In the genomic region with DNA sequence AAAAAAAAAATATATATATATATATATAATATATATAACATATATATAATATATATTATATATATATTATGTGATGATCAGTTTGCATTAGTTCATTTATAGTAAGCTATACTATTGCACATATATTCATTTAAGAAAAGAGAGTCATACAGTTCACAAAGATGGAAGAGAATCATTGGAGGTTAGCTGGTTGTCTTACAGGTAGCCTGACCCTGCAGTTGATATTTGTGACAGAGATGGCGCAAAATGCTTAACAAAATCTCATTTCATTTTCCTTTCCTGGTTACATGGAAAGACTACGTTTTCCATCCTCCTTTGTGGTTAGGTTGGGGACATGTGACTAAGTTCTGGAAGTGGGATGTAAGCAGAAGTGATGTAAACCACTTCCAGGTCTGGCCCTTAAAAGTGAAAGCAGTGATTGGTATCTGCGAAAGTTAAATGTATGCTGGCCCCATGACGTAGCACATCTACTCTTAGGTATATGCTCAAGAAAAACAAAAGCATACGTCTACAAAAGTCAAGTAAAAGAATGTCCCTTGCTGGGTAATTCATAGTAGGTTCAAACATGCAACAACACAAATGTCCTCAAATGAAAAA, we compare ENCODE assay signal across 17 cellular contexts. TPM values are rescaled to one million over a fixed set of nuclear protein-coding genes. Genes with fewer than 3 reads are reported as not detected.
DNase-seq lines count a peak whose midpoint lies in the region; ATAC-seq, FAIRE-seq and TF ChIP-seq lines count a peak whose summit lies in the region.
"Had no signal": no experiment of that assay in that cellular context is flagged by ENCODE, and none has a peak within 500 bp of the region (broad histone marks: within the 10 kb centered on the region; RNA-seq: fewer than 3 reads in every experiment).

No MANE protein-coding gene starts in this region.

- H2BK12ac ChIP-seq in H1 (ENCODE audit: low read depth, low read length), result no peak overlapping the region

- TF ChIP-seq POLR2A in H1 (IDR thresholded peaks at IDR 0.05; ENCODE audit: control extremely low read depth in 1 of 2, low read depth in 2 of 2, low read length in 2 of 2) (no peak), esophagus squamous epithelium (IDR thresholded peaks at IDR 0.05) (no peak)

- TF ChIP-seq EP300 in H1 (IDR thresholded peaks at IDR 0.05; ENCODE audit: borderline replicate concordance in 1 of 2, low read depth in 2 of 2, low read length in 2 of 2), result no peak

- peak overlapping the region; percentile 38 for H3K4ac ChIP-seq in H1 (replicated peaks; ENCODE audit: insufficient read length, low read depth, low read length)

- no peak overlapping the region for H4K8ac ChIP-seq in H1 (ENCODE audit: extremely low read depth, insufficient read depth, low read length)

- H4K91ac ChIP-seq in H1 (replicated peaks; ENCODE audit: insufficient read length, low read length), result no peak overlapping the region

- no peak overlapping the region for H3K23ac ChIP-seq in H1 (ENCODE audit: insufficient read length)

- DNase-seq in Daoy (ENCODE audit: low read depth) (peak; percentile 26), H1 (ENCODE audit: low read depth in 1 of 2, low spot score in 2 of 2) (no peak), DMS79 treated with DMSO at 0.1 percent for 48 hours (lab: John Stamatoyannopoulos, UW) (no peak), NCI-H2171 (lab: John Stamatoyannopoulos, UW) (no peak), esophagus squamous epithelium (lab: John Stamatoyannopoulos, UW) (no peak), anterior cingulate cortex (lab: John Stamatoyannopoulos, UW) (no peak)
- DNase-seq: activated B cell treated with CpG ODN at 0.5 μM for 24 hours; activated naive CD4-positive, alpha-beta T cell treated with anti-CD3 and anti-CD28 coated beads, Interleukin-2, amount 50 U/mL, for 16 hours; DMS 273 treated with DMSO at 0.1 percent for 48 hours; NCI-H1694 treated with DMSO at 0.1 percent for 48 hours; stimulated activated CD4-positive, alpha-beta T cell treated with anti-CD3 and anti-CD28 coated beads, Interleukin-4, amount 100 ng/mL, for 1 hour had no signal

- H3K27me3 ChIP-seq in OCI-LY3 (ENCODE audit: low read depth, low read length), result 0 out of 2 replicates have a peak, but pooled peaks cover 3% of the 10 kb centered on the region
- H3K27me3 ChIP-seq in H1 (replicated peaks in 1 of 4; ENCODE audit: control insufficient read depth in 3 of 4, extremely low read depth in 1 of 4, insufficient read depth in 3 of 4, low read length in 3 of 4), result no peaks in the 10 kb centered on the region
- no peaks in the 10 kb centered on the region for H3K27me3 ChIP-seq in esophagus squamous epithelium
- H3K27me3 ChIP-seq: gastroesophageal sphincter had no signal

- H3K4me3 ChIP-seq in OCI-LY3 (ENCODE audit: low read length) (peak overlapping the region; percentile 44), H1 (ENCODE audit: extremely low read depth in 1 of 4, insufficient read depth in 2 of 4, low read depth in 3 of 4, low read length in 4 of 4) (no peak overlapping the region), esophagus squamous epithelium (no peak overlapping the region)
- H3K4me3 ChIP-seq: gastroesophageal sphincter, thoracic aorta had no signal

- H3K79me1 ChIP-seq in H1 (ENCODE audit: low read depth, low read length), result no peaks in the 10 kb centered on the region

- ATAC-seq in GM21381 (IDR thresholded peaks at IDR 0.05; ENCODE audit: unreplicated experiment), result peak; percentile 58
- ATAC-seq: gastroesophageal sphincter, left lobe of liver had no signal

- H3K4me2 ChIP-seq in OCI-LY3 (ENCODE audit: low read length) (peak overlapping the region; percentile 50), H1 (ENCODE audit: insufficient read depth in 1 of 2, low read depth in 2 of 2, low read length in 2 of 2) (no peak overlapping the region)

- no peaks in the 10 kb centered on the region for H4K20me1 ChIP-seq in OCI-LY3 (ENCODE audit: insufficient read depth, low read length)
- H4K20me1 ChIP-seq in H1 (replicated peaks in 1 of 2; ENCODE audit: control insufficient read depth in 1 of 2, insufficient read depth in 2 of 2, low read length in 2 of 2), result no peaks in the 10 kb centered on the region

- no peak overlapping the region for H2BK15ac ChIP-seq in H1 (ENCODE audit: low read length)

- H3K9me3 ChIP-seq in OCI-LY3 (ENCODE audit: insufficient read depth, low read length) (no peaks in the 10 kb centered on the region), H1 (ENCODE audit: insufficient read depth in 2 of 2, low read depth in 1 of 2, low read length in 1 of 2) (no peaks in the 10 kb centered on the region), esophagus squamous epithelium (no peaks in the 10 kb centered on the region)
- H3K9me3 ChIP-seq: gastroesophageal sphincter, thoracic aorta had no signal

- no peak overlapping the region for H3K14ac ChIP-seq in H1 (ENCODE audit: insufficient read length)

- H3K36me3 ChIP-seq in OCI-LY3 (replicated peaks; ENCODE audit: low read depth, low read length) (no peaks in the 10 kb centered on the region), H1 (ENCODE audit: control insufficient read depth in 2 of 4, insufficient read depth in 4 of 4, low read length in 3 of 4) (no peaks in the 10 kb centered on the region), esophagus squamous epithelium (no peaks in the 10 kb centered on the region)
- H3K36me3 ChIP-seq: gastroesophageal sphincter, thoracic aorta had no signal

- peak; percentile 11; the same call in 1 of the 2 replicates for TF ChIP-seq CTCF in OCI-LY3 (IDR thresholded peaks at IDR 0.05; ENCODE audit: low read depth, low read length)
- no peak for TF ChIP-seq CTCF in H1 (IDR thresholded peaks at IDR 0.05; ENCODE audit: control extremely low read depth in 1 of 3, insufficient read depth in 1 of 3, low read depth in 1 of 3, low read length in 3 of 3)
- TF ChIP-seq CTCF in esophagus squamous epithelium (IDR thresholded peaks at IDR 0.05), result no peak

- 77% methylated on average over 5 of the region's 5 CpGs; no CpG with 5 or more reads in 1 of the 2 experiments for WGBS in H1 (ENCODE audit: extremely low coverage in 1 of 2, insufficient coverage in 1 of 2, insufficient read length in 1 of 2, insufficient replicate concordance in 2 of 2, low coverage in 1 of 2, low lambda C conversion rate in 2 of 2, missing lambda C conversion rate in 1 of 2), 2 experiments
- WGBS in esophagus squamous epithelium, 2 donors, result 57 to 63% methylated on average over 5 of the region's 5 CpGs

- 0 out of 2 replicates have a peak overlapping the region, but pooled peaks have one; percentile 48 for H2BK20ac ChIP-seq in H1 (ENCODE audit: low read length)

- no peak overlapping the region for H3K56ac ChIP-seq in H1 (replicated peaks; ENCODE audit: insufficient read length, low read depth, low read length)

- H3K18ac ChIP-seq in H1 (ENCODE audit: extremely low read depth, low read length), result no peak overlapping the region

- no peak for FAIRE-seq in H1 (lab: Jason Lieb, UNC)

- H3K9ac ChIP-seq in OCI-LY3 (ENCODE audit: low read length) (no peak overlapping the region), H1 (replicated peaks in 1 of 4; ENCODE audit: extremely low read depth in 1 of 4, low read depth in 3 of 4, low read length in 3 of 4) (no peak overlapping the region)
- H3K9ac ChIP-seq: parathyroid adenoma had no signal

- intact Hi-C loops in esophagus squamous epithelium (cut with DNase I), result no loop called here

- no peak overlapping the region for H2BK5ac ChIP-seq in H1 (ENCODE audit: low read depth, low read length)

- peak overlapping the region; percentile 82 for H2AFZ ChIP-seq in OCI-LY3 (ENCODE audit: low read depth, low read length)
- H2AFZ ChIP-seq in H1 (ENCODE audit: low read length), result no peak overlapping the region; the same call in 1 of the 2 replicates
- H2AFZ ChIP-seq: parathyroid adenoma had no signal

- no peaks in the 10 kb centered on the region for H3K23me2 ChIP-seq in H1 (ENCODE audit: low read depth, low read length)

- H4K5ac ChIP-seq in H1 (ENCODE audit: insufficient read length, low read depth, low read length), result no peak overlapping the region

- no peak overlapping the region for H2BK120ac ChIP-seq in H1 (replicated peaks; ENCODE audit: low read depth, low read length)

- no peak for TF ChIP-seq RAD21 in H1 (IDR thresholded peaks at IDR 0.05 in 1 of 2, conservative IDR thresholded peaks at IDR 0.05 in 1 of 2; ENCODE audit: low read depth in 2 of 2, low read length in 2 of 2)

- H3K27ac ChIP-seq in OCI-LY3 (ENCODE audit: low read length), result no peak overlapping the region
- H3K27ac ChIP-seq in H1 (ENCODE audit: low read depth, low read length), result no peak overlapping the region
- H3K27ac ChIP-seq in esophagus squamous epithelium, result no peak overlapping the region
- H3K27ac ChIP-seq: gastroesophageal sphincter, parathyroid adenoma, thoracic aorta had no signal

- CTCF ChIA-PET in H1 (lab: Charles Lee; ENCODE audit: partially characterized antibody), result interaction anchor here (2.2 to 2.3 kb wide), 2 partner anchors 50 to 67 kb away, joined by 4 to 5 read pairs; no protein-coding TSS in a partner anchor

- H2AK5ac ChIP-seq in H1 (ENCODE audit: low read depth, low read length), result no peak overlapping the region

- POLR2A ChIA-PET in H1 (lab: Charles Lee; ENCODE audit: partially characterized antibody), result no interaction called here

- no peaks in the 10 kb centered on the region for H3K79me2 ChIP-seq in OCI-LY3 (ENCODE audit: low read length)
- no peaks in the 10 kb centered on the region for H3K79me2 ChIP-seq in H1 (ENCODE audit: control insufficient read depth in 1 of 2, insufficient read depth in 2 of 2, low read length in 2 of 2)
- H3K79me2 ChIP-seq: parathyroid adenoma had no signal

- H3K4me1 ChIP-seq in OCI-LY3 (ENCODE audit: low read length), result peaks cover 10% of the 10 kb centered on the region; the same call in 1 of the 2 replicates
- peaks cover 0 to 4% (median 1%) of the 10 kb centered on the region in 4 experiments; a peak in 1 of 7 replicates for H3K4me1 ChIP-seq in H1 (replicated peaks in 1 of 4; ENCODE audit: control insufficient read depth in 3 of 4, insufficient read depth in 4 of 4, low read length in 3 of 4)
- peaks cover 0 to 7% (median 4%) of the 10 kb centered on the region in 3 donors for H3K4me1 ChIP-seq in esophagus squamous epithelium
- H3K4me1 ChIP-seq: gastroesophageal sphincter, parathyroid adenoma had no signal

TF ChIP-seq in H1, 55 proteins besides CTCF, POLR2A, EP300 and RAD21 (continues in another document):
- no peak for TF ChIP-seq SP1 (IDR thresholded peaks at IDR 0.05; ENCODE audit: low read depth, low read length)

RNA-seq across cellular contexts. Expression of a gene that starts 7.2 kb away (rescaled TPM):
- total RNA-seq in Daoy (2014; rRNA removed; shearing (Covaris generic)), result 5.4 and 8.3 TPM in 2 replicates
- total RNA-seq in H1 (2021; fragmentation: NEBNext Ultra II Directional; extraction: Animal tissue kit (Norgen Biotek cat#: 25700)), result 24.8 and 31.3 TPM in 2 replicates
- polyA plus RNA-seq in H1 (2011; rRNA removed), result 9.3 and 19.1 TPM in 2 replicates
- polyA plus RNA-seq in H1 (2011; cell fraction: cytosol; rRNA removed), result 21.6 TPM
- polyA plus RNA-seq in H1 (2011; cell fraction: nucleus; rRNA removed), result 17.0 TPM
- 9.0 to 21.6 TPM (median 15.5 TPM) in 4 replicates for polyA plus RNA-seq in H1 (2012, experiment 1 of 2)
- polyA plus RNA-seq in H1 (2012, experiment 2 of 2), result 1.7 TPM
- 15.6 TPM for polyA plus RNA-seq in H1 (2013, experiment 1 of 2)
- 18.2 TPM for polyA plus RNA-seq in H1 (2013, experiment 2 of 2)
- 32.6 and 32.7 TPM in 2 replicates for polyA minus RNA-seq in H1 (2011; rRNA and poly(A)+ RNA removed)
- 15.9 TPM for polyA minus RNA-seq in H1 (2011; cell fraction: cytosol; rRNA and poly(A)+ RNA removed)
- polyA minus RNA-seq in H1 (2011; cell fraction: nucleus; rRNA and poly(A)+ RNA removed), result 115 TPM
- total RNA-seq in esophagus squamous epithelium, result 10 to 100 TPM in 2 of 4 donors, 1 to 10 TPM in 2; 4.5 to 12.0 (median 9.8) TPM
